In the genomic region with DNA sequence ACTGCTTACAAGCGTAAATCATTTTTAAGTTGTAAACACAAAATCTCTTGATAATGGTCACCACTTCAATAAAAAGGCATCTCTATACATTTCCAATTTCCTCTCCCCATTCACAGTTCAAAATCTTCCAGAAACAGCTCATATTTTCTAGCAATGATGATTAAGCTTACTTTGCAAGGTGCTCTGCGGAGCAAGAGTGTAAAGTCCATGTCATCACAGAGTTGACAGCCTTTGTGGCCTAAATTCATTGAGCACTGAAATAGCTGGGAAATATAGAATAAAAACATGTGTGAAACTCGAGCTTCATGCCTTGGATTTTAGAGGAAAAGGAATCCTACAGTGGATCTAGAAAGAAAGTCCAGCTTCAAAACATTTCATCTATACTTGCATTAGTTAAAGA, we compare ENCODE assay signal across 1 cellular context.
TF ChIP-seq lines count a peak whose summit lies in the region.

No MANE protein-coding gene starts in this region.

TF ChIP-seq in GM23338, 12 proteins besides CTCF, POLR2A, EP300 and RAD21 (continued from another document):
- TF ChIP-seq, protein P1, sequence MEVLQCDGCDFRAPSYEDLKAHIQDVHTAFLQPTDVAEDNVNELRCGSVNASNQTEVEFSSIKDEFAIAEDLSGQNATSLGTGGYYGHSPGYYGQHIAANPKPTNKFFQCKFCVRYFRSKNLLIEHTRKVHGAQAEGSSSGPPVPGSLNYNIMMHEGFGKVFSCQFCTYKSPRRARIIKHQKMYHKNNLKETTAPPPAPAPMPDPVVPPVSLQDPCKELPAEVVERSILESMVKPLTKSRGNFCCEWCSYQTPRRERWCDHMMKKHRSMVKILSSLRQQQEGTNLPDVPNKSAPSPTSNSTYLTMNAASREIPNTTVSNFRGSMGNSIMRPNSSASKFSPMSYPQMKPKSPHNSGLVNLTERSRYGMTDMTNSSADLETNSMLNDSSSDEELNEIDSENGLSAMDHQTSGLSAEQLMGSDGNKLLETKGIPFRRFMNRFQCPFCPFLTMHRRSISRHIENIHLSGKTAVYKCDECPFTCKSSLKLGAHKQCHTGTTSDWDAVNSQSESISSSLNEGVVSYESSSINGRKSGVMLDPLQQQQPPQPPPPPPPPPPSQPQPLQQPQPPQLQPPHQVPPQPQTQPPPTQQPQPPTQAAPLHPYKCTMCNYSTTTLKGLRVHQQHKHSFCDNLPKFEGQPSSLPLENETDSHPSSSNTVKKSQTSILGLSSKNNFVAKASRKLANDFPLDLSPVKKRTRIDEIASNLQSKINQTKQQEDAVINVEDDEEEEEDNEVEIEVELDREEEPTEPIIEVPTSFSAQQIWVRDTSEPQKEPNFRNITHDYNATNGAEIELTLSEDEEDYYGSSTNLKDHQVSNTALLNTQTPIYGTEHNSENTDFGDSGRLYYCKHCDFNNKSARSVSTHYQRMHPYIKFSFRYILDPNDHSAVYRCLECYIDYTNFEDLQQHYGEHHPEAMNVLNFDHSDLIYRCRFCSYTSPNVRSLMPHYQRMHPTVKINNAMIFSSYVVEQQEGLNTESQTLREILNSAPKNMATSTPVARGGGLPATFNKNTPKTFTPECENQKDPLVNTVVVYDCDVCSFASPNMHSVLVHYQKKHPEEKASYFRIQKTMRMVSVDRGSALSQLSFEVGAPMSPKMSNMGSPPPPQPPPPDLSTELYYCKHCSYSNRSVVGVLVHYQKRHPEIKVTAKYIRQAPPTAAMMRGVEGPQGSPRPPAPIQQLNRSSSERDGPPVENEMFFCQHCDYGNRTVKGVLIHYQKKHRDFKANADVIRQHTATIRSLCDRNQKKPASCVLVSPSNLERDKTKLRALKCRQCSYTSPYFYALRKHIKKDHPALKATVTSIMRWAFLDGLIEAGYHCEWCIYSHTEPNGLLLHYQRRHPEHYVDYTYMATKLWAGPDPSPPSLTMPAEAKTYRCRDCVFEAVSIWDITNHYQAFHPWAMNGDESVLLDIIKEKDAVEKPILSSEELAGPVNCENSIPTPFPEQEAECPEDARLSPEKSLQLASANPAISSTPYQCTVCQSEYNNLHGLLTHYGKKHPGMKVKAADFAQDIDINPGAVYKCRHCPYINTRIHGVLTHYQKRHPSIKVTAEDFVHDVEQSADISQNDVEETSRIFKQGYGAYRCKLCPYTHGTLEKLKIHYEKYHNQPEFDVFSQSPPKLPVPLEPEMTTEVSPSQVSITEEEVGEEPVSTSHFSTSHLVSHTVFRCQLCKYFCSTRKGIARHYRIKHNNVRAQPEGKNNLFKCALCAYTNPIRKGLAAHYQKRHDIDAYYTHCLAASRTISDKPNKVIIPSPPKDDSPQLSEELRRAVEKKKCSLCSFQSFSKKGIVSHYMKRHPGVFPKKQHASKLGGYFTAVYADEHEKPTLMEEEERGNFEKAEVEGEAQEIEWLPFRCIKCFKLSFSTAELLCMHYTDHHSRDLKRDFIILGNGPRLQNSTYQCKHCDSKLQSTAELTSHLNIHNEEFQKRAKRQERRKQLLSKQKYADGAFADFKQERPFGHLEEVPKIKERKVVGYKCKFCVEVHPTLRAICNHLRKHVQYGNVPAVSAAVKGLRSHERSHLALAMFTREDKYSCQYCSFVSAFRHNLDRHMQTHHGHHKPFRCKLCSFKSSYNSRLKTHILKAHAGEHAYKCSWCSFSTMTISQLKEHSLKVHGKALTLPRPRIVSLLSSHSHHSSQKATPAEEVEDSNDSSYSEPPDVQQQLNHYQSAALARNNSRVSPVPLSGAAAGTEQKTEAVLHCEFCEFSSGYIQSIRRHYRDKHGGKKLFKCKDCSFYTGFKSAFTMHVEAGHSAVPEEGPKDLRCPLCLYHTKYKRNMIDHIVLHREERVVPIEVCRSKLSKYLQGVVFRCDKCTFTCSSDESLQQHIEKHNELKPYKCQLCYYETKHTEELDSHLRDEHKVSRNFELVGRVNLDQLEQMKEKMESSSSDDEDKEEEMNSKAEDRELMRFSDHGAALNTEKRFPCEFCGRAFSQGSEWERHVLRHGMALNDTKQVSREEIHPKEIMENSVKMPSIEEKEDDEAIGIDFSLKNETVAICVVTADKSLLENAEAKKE (CRISPR knock-in tag; IDR thresholded peaks at IDR 0.05): no peak
- TF ChIP-seq EZH2 (IDR thresholded peaks at IDR 0.05; ENCODE audit: low read depth, unreplicated experiment): no peak
- TF ChIP-seq CREB1 (CRISPR knock-in tag; IDR thresholded peaks at IDR 0.05; ENCODE audit: low read depth): no peak
- no peak for TF ChIP-seq ZNF114 (CRISPR knock-in tag; IDR thresholded peaks at IDR 0.05)
- TF ChIP-seq, protein P2, sequence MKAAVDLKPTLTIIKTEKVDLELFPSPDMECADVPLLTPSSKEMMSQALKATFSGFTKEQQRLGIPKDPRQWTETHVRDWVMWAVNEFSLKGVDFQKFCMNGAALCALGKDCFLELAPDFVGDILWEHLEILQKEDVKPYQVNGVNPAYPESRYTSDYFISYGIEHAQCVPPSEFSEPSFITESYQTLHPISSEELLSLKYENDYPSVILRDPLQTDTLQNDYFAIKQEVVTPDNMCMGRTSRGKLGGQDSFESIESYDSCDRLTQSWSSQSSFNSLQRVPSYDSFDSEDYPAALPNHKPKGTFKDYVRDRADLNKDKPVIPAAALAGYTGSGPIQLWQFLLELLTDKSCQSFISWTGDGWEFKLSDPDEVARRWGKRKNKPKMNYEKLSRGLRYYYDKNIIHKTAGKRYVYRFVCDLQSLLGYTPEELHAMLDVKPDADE (IDR thresholded peaks at IDR 0.05): no peak
- TF ChIP-seq, protein P3, sequence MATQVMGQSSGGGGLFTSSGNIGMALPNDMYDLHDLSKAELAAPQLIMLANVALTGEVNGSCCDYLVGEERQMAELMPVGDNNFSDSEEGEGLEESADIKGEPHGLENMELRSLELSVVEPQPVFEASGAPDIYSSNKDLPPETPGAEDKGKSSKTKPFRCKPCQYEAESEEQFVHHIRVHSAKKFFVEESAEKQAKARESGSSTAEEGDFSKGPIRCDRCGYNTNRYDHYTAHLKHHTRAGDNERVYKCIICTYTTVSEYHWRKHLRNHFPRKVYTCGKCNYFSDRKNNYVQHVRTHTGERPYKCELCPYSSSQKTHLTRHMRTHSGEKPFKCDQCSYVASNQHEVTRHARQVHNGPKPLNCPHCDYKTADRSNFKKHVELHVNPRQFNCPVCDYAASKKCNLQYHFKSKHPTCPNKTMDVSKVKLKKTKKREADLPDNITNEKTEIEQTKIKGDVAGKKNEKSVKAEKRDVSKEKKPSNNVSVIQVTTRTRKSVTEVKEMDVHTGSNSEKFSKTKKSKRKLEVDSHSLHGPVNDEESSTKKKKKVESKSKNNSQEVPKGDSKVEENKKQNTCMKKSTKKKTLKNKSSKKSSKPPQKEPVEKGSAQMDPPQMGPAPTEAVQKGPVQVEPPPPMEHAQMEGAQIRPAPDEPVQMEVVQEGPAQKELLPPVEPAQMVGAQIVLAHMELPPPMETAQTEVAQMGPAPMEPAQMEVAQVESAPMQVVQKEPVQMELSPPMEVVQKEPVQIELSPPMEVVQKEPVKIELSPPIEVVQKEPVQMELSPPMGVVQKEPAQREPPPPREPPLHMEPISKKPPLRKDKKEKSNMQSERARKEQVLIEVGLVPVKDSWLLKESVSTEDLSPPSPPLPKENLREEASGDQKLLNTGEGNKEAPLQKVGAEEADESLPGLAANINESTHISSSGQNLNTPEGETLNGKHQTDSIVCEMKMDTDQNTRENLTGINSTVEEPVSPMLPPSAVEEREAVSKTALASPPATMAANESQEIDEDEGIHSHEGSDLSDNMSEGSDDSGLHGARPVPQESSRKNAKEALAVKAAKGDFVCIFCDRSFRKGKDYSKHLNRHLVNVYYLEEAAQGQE (IDR thresholded peaks at IDR 0.05; ENCODE audit: unreplicated experiment): no peak
- TF ChIP-seq POLR2AphosphoS5 (IDR thresholded peaks at IDR 0.05; ENCODE audit: low read depth): no peak
- TF ChIP-seq EZH2phosphoT487 (IDR thresholded peaks at IDR 0.05; ENCODE audit: unreplicated experiment): no peak
